In genomic region chr11:128859563-128860441, GRCh38 we compare ENCODE assay signal across 8 cellular contexts. TPM values are rescaled to one million over a fixed set of nuclear protein-coding genes. Genes with fewer than 3 reads are reported as not detected.
DNase-seq lines count a peak whose midpoint lies in the region; ATAC-seq and TF ChIP-seq lines count a peak whose summit lies in the region.

No MANE protein-coding gene starts in this region.

- H3K4me3 ChIP-seq in prostate gland (no peak overlapping the region), uterus (no peak overlapping the region)

- H3K27ac ChIP-seq in prostate gland (no peak overlapping the region), uterus (no peak overlapping the region)

- WGBS in prostate gland = 34% methylated on average over 33 of the region's 33 CpGs

- H3K4me1 ChIP-seq in prostate gland (replicated peaks) = no peaks in the 10 kb centered on the region
- H3K4me1 ChIP-seq in uterus = no peaks in the 10 kb centered on the region

- intact Hi-C loops in prostate gland (cut with DNase I) = no loop called here
- intact Hi-C loops in uterus (cut with DNase I; ENCODE audit: low total_unique reads) = no loop called here

- no peaks in the 10 kb centered on the region for H3K27me3 ChIP-seq in prostate gland (replicated peaks; ENCODE audit: insufficient read depth)
- no peaks in the 10 kb centered on the region for H3K27me3 ChIP-seq in uterus

- H3K9me3 ChIP-seq in prostate gland (no peaks in the 10 kb centered on the region), uterus (no peaks in the 10 kb centered on the region)

- H3K36me3 ChIP-seq in prostate gland = no peaks in the 10 kb centered on the region
- no peaks in the 10 kb centered on the region for H3K36me3 ChIP-seq in uterus

- TF ChIP-seq POLR2A in prostate gland (IDR thresholded peaks at IDR 0.05) (no peak), uterus (IDR thresholded peaks at IDR 0.05) (no peak)

- DNase-seq in NCI-H2227 (lab: John Stamatoyannopoulos, UW; ENCODE audit: unreplicated experiment) (peak; percentile 8), NCI-H2227 treated with DMSO at 0.1 percent for 48 hours (lab: John Stamatoyannopoulos, UW) (no peak), OCI-M1 (lab: John Stamatoyannopoulos, UW) (peak; percentile 78), globus pallidus (ENCODE audit: low spot score) (peak; percentile 24), prostate gland (ENCODE audit: low spot score) (peak; percentile 19), uterus (peak; percentile 26 to 49)
- peak; percentile 86 for DNase-seq in activated T-cell treated with anti-CD3 and anti-CD28 coated beads, Interleukin-2, amount 50 U/mL, for 48 hours

- ATAC-seq in HG02970 (IDR thresholded peaks at IDR 0.05; ENCODE audit: low FRiP score, unreplicated experiment) = peak; percentile 89

- TF ChIP-seq CTCF in prostate gland (IDR thresholded peaks at IDR 0.05) (peak; percentile 16 to 61 (median 54)), uterus (IDR thresholded peaks at IDR 0.05) (peak; percentile 38 to 67 (median 54))

RNA-seq across cellular contexts. Expression of gene KCNJ1, which starts 7.3 kb away (rescaled TPM):
- total RNA-seq in prostate gland (not detected), uterus (not detected)

RNA-seq across cellular contexts. Expression of gene KCNJ5, which starts 31.4 kb away (rescaled TPM):
- 1 to 10 TPM; 3.9 to 4.7 TPM for total RNA-seq in prostate gland
- total RNA-seq in uterus = 1 to 10 TPM in 1 of 4 donors, under 1 TPM in 1, not detected in 2; 0.69 to 1.1 TPM
